ENCODE assay signal across 8 cellular contexts in the genomic region with DNA sequence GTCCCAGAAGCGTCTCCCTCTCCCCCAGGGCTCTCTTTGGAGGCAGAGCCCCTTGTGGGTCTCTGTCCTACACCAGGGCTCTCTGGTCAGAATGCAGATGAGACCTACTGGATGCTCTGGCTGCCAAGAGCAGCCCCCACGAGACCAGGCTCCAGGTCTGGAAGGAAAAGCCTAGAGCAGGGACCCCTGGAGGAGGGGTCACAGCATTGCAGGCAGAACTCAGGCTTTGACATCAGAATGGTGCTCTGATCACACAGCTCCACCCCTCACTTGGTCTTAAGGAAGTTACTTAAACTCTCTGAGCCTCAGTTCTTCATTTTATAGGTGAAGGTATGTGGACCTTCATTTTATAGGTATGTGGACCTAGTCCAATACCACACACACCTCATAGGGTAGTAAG.
DNase-seq lines count a peak whose midpoint lies in the region; ATAC-seq and TF ChIP-seq lines count a peak whose summit lies in the region.

No MANE protein-coding gene starts in this region.

- no CpG with 5 or more reads among the region's 2 CpGs for WGBS in H9 (ENCODE audit: extremely low coverage, insufficient read length, low lambda C conversion rate)

- H3T11ph ChIP-seq in H9 (ENCODE audit: low read length), result no peak overlapping the region

- H3K27ac ChIP-seq in H9 (ENCODE audit: insufficient read length, low read depth, low read length) (no peak overlapping the region), VCaP (peak overlapping the region; percentile 1; the same call in 1 of the 2 replicates)

- no peaks in the 10 kb centered on the region for H3K36me3 Mint-ChIP-seq in H9 (ENCODE audit: insufficient read depth in 1 of 3, low read depth in 3 of 3)

- peaks cover 1% of the 10 kb centered on the region for H3K27me3 Mint-ChIP-seq in H9 (ENCODE audit: low read depth)

- H3K56ac ChIP-seq in H9 (ENCODE audit: insufficient read length, low read depth, low read length), result no peak overlapping the region

- no peak overlapping the region for H4K5ac ChIP-seq in H9 (ENCODE audit: insufficient read length, low read depth, low read length)

- H3K9me3 Mint-ChIP-seq in H9, result no peaks in the 10 kb centered on the region

- ATAC-seq in GM18511 (IDR thresholded peaks at IDR 0.05; ENCODE audit: unreplicated experiment), result no peak
- ATAC-seq in HG03571 (IDR thresholded peaks at IDR 0.05; ENCODE audit: unreplicated experiment), result no peak
- no peak for ATAC-seq in GM18867 (IDR thresholded peaks at IDR 0.05; ENCODE audit: unreplicated experiment)

- H2BK120ac ChIP-seq in H9 (ENCODE audit: low read depth, low read length, poor library complexity, severe bottlenecking), result no peak overlapping the region

- H3K23me2 ChIP-seq in H9 (ENCODE audit: insufficient read length, low read depth, low read length, poor library complexity, severe bottlenecking), result no peaks in the 10 kb centered on the region

- no peak overlapping the region for H3K27ac Mint-ChIP-seq in H9

- H2BK15ac ChIP-seq in H9 (ENCODE audit: low read depth, low read length), result no peak overlapping the region

- H3K4me1 ChIP-seq in H9 (ENCODE audit: insufficient read depth, low read length), result no peaks in the 10 kb centered on the region

- H3K27me3 ChIP-seq in H9 (ENCODE audit: insufficient read depth, low read length) (no peaks in the 10 kb centered on the region), kidney epithelial cell (ENCODE audit: control insufficient read depth, insufficient read depth, low read length) (no peaks in the 10 kb centered on the region)

- H3K18ac ChIP-seq in H9 (ENCODE audit: insufficient read length, low read depth, low read length), result no peak overlapping the region

- DNase-seq in AG09309 (ENCODE audit: low read depth) (no peak), H9 (peak; percentile 84), kidney epithelial cell (ENCODE audit: low read depth) (no peak), NCI-H2171 treated with DMSO at 0.1 percent for 48 hours (lab: John Stamatoyannopoulos, UW) (no peak)

- H4K8ac ChIP-seq in H9 (replicated peaks; ENCODE audit: insufficient read length, low read depth, low read length), result no peak overlapping the region

- no peak overlapping the region for H3K4ac ChIP-seq in H9 (ENCODE audit: low read depth, low read length)

- H3K4me1 Mint-ChIP-seq in H9, result peaks cover under 1 to 2% of the 10 kb centered on the region in 2 experiments; a peak in 2 of 4 replicates

- no peak overlapping the region for H3K4me2 ChIP-seq in H9 (ENCODE audit: insufficient read depth, insufficient read length, low read length)

- no peak overlapping the region for H3K9ac ChIP-seq in H9 (ENCODE audit: extremely low read depth, insufficient read length, low read length)

- H2BK12ac ChIP-seq in H9 (ENCODE audit: insufficient read length, low read depth, low read length), result no peak overlapping the region

- H3K9me3 ChIP-seq in H9 (ENCODE audit: control insufficient read depth, low read depth, low read length), result no peaks in the 10 kb centered on the region

- TF ChIP-seq CTCF in AG09309 (IDR thresholded peaks at IDR 0.05; ENCODE audit: control insufficient read depth, insufficient read depth, low read depth, low read length, missing control alignments) (peak; percentile 23), H9 (conservative IDR thresholded peaks at IDR 0.05) (peak; percentile 74), VCaP (conservative IDR thresholded peaks at IDR 0.05) (no peak), kidney epithelial cell (IDR thresholded peaks at IDR 0.05; ENCODE audit: insufficient read depth, low read length, poor library complexity, severe bottlenecking) (peak; percentile 39)

- H3K79me2 ChIP-seq in H9 (ENCODE audit: insufficient read depth, low read length), result no peaks in the 10 kb centered on the region

- H4K20me1 ChIP-seq in H9 (ENCODE audit: control insufficient read depth, insufficient read depth, insufficient read length), result no peaks in the 10 kb centered on the region

- H2BK5ac ChIP-seq in H9 (ENCODE audit: insufficient read length, low read length), result no peak overlapping the region

- no peak overlapping the region for H2AK5ac ChIP-seq in H9 (ENCODE audit: insufficient read length, low read length)

- H3K4me3 Mint-ChIP-seq in H9, result no peak overlapping the region

- no peaks in the 10 kb centered on the region for H3K36me3 ChIP-seq in kidney epithelial cell (ENCODE audit: control insufficient read depth, insufficient read depth, low read length)

- H2AFZ ChIP-seq in H9 (ENCODE audit: low read length), result no peak overlapping the region

- H4K91ac ChIP-seq in H9 (ENCODE audit: insufficient read length, low read depth, low read length), result no peak overlapping the region

- H3K23ac ChIP-seq in H9 (ENCODE audit: insufficient read length, low read depth, low read length), result no peak overlapping the region

- H3K14ac ChIP-seq in H9 (ENCODE audit: insufficient read depth, low read length), result no peak overlapping the region

- no peak overlapping the region for H2BK20ac ChIP-seq in H9 (ENCODE audit: low read depth, low read length, poor library complexity, severe bottlenecking)

- no peaks in the 10 kb centered on the region for H3K79me1 ChIP-seq in H9 (ENCODE audit: insufficient read depth, low read depth, low read length, poor library complexity, severe bottlenecking)

- H3K4me3 ChIP-seq in AG09309 (ENCODE audit: control insufficient read depth, low read depth, low read length) (no peak overlapping the region), kidney epithelial cell (ENCODE audit: low read depth, low read length) (no peak overlapping the region)
